Comparison of ENCODE assay signal across 22 cellular contexts in genomic region chr14:64946310-64947045, GRCh38. TPM values are rescaled to one million over a fixed set of nuclear protein-coding genes. Genes with fewer than 3 reads are reported as not detected.
A peak's percentile ranks its signal among the peaks of the same experiment; 100 is the strongest.
DNase-seq lines count a peak whose midpoint lies in the region; ATAC-seq and TF ChIP-seq lines count a peak whose summit lies in the region.
"Had no signal": no experiment of that assay in that cellular context is flagged by ENCODE, and none has a peak within 500 bp of the region (broad histone marks: within the 10 kb centered on the region; RNA-seq: fewer than 3 reads in every experiment).

No MANE protein-coding gene starts in this region.

- peaks cover 24% of the 10 kb centered on the region for H3K4me1 Mint-ChIP-seq in activated T-cell treated with anti-CD3 and anti-CD28 coated beads, Interleukin-2, amount 50 U/mL, for 24 hours (ENCODE audit: low read depth)
- peaks cover 13% of the 10 kb centered on the region for H3K4me1 Mint-ChIP-seq in endodermal cell
- H3K4me1 Mint-ChIP-seq in type B pancreatic cell (ENCODE audit: unreplicated experiment) = peaks cover 12% of the 10 kb centered on the region

- H3K4me1 ChIP-seq in endodermal cell (ENCODE audit: control insufficient read depth, insufficient read depth, low read length) = peaks cover 3% of the 10 kb centered on the region
- H3K4me1 ChIP-seq: SJSA1 had no signal

- no peak overlapping the region for H3K27ac ChIP-seq in endodermal cell (ENCODE audit: low read depth, low read length)
- H3K27ac ChIP-seq: A549, HL-60, RWPE1, SJSA1 had no signal

- DNase-seq in activated T-cell treated with anti-CD3 and anti-CD28 coated beads, Interleukin-2, amount 50 U/mL, for 24 hours = peak; percentile 11
- no peak for DNase-seq in activated T-cell treated with anti-CD3 and anti-CD28 coated beads, Interleukin-2, amount 50 U/mL, for 1 hour
- DNase-seq in EH (ENCODE audit: low read depth) (peak; percentile 9), endodermal cell (peak; percentile 29), type B pancreatic cell (ENCODE audit: extremely low spot score, unreplicated experiment) (no peak), SIG-M5 treated with dmso at 0.1 percent for 504 hours (lab: John Stamatoyannopoulos, UW; ENCODE audit: unreplicated experiment) (no peak)
- DNase-seq: Caco-2, DMS53, HCEC 1CT, MV-4-11, NCI-H1417, NCI-H187 treated with DMSO at 0.1 percent for 48 hours, NCI-H774 had no signal

- no peak overlapping the region for H3K9ac ChIP-seq in endodermal cell (ENCODE audit: extremely low read depth, low read length, poor library complexity, severe bottlenecking)

- H3K27ac Mint-ChIP-seq in activated T-cell treated with anti-CD3 and anti-CD28 coated beads, Interleukin-2, amount 50 U/mL, for 24 hours = no peak overlapping the region
- H3K27ac Mint-ChIP-seq in endodermal cell (peak overlapping the region; percentile 9), type B pancreatic cell (peak overlapping the region; percentile 1)
- H3K27ac Mint-ChIP-seq: CD14-positive monocyte had no signal

- ATAC-seq in HG03439 (IDR thresholded peaks at IDR 0.05; ENCODE audit: unreplicated experiment) = no peak
- no peak for ATAC-seq in HG02981 (IDR thresholded peaks at IDR 0.05; ENCODE audit: unreplicated experiment)
- ATAC-seq: A549 had no signal

- 79 to 89% methylated on average over 5 to 6 of the region's 6 CpGs for WGBS in endodermal cell (ENCODE audit: insufficient coverage in 1 of 2, insufficient read length in 1 of 2), 2 experiments

- no peak overlapping the region for H3K4me3 ChIP-seq in endodermal cell (ENCODE audit: low read length)
- H3K4me3 ChIP-seq: A549, SJSA1 had no signal

- no peaks in the 10 kb centered on the region for H3K27me3 ChIP-seq in endodermal cell (ENCODE audit: control insufficient read depth, insufficient read depth, low read length, poor library complexity, severe bottlenecking)
- H3K27me3 ChIP-seq: SJSA1 had no signal

- H3K36me3 ChIP-seq in endodermal cell (ENCODE audit: control insufficient read depth, insufficient read depth, low read length) = peaks cover 25% of the 10 kb centered on the region
- H3K36me3 ChIP-seq: SJSA1 had no signal

- no peaks in the 10 kb centered on the region for H3K9me3 Mint-ChIP-seq in activated T-cell treated with anti-CD3 and anti-CD28 coated beads, Interleukin-2, amount 50 U/mL, for 24 hours
- H3K9me3 Mint-ChIP-seq in endodermal cell (no peaks in the 10 kb centered on the region), type B pancreatic cell (no peaks in the 10 kb centered on the region)
- H3K9me3 Mint-ChIP-seq: CD14-positive monocyte, IgD-negative memory B cell had no signal

- no peak overlapping the region for H3K4me3 Mint-ChIP-seq in activated T-cell treated with anti-CD3 and anti-CD28 coated beads, Interleukin-2, amount 50 U/mL, for 24 hours
- H3K4me3 Mint-ChIP-seq in endodermal cell (no peak overlapping the region), type B pancreatic cell (no peak overlapping the region)
- H3K4me3 Mint-ChIP-seq: CD14-positive monocyte, IgD-negative memory B cell had no signal

- H3K27me3 Mint-ChIP-seq in activated T-cell treated with anti-CD3 and anti-CD28 coated beads, Interleukin-2, amount 50 U/mL, for 24 hours = no peaks in the 10 kb centered on the region
- H3K27me3 Mint-ChIP-seq in endodermal cell (ENCODE audit: insufficient read depth) (no peaks in the 10 kb centered on the region), type B pancreatic cell (no peaks in the 10 kb centered on the region)
- H3K27me3 Mint-ChIP-seq: IgD-negative memory B cell had no signal

- no peak for TF ChIP-seq CTCF in endodermal cell (conservative IDR thresholded peaks at IDR 0.05)
- no peak for TF ChIP-seq CTCF in type B pancreatic cell (conservative IDR thresholded peaks at IDR 0.05)

- no peaks in the 10 kb centered on the region for H3K9me3 ChIP-seq in endodermal cell (ENCODE audit: control insufficient read depth, low read length)
- H3K9me3 ChIP-seq: A549, Caco-2, SJSA1 had no signal

- peaks cover 89% of the 10 kb centered on the region for H3K36me3 Mint-ChIP-seq in activated T-cell treated with anti-CD3 and anti-CD28 coated beads, Interleukin-2, amount 50 U/mL, for 24 hours (ENCODE audit: low read depth)
- peaks cover 57% of the 10 kb centered on the region for H3K36me3 Mint-ChIP-seq in endodermal cell (ENCODE audit: low read depth)
- H3K36me3 Mint-ChIP-seq in type B pancreatic cell = peaks cover 27% of the 10 kb centered on the region

RNA-seq across cellular contexts. Expression of gene GPX2, which starts 3.9 kb away (rescaled TPM):
- total RNA-seq in endodermal cell (1 to 10 TPM; 2.6 to 3.7 TPM), type B pancreatic cell (ENCODE audit: low replicate concordance) (39.2 and 69.7 TPM in 2 replicates)
- polyA plus RNA-seq in endodermal cell (2013, experiment 1 of 2) = 0.78 TPM
- polyA plus RNA-seq in endodermal cell (2013, experiment 2 of 2) = 1.3 TPM
- total RNA-seq: NCI-H460, SJSA1 had no signal
- polyA plus RNA-seq: CD14-positive monocyte, IgD-negative memory B cell had no signal

RNA-seq across cellular contexts. Expression of gene RAB15, which starts 25.7 kb away (rescaled TPM):
- total RNA-seq in endodermal cell (10 to 100 TPM; 48.7 to 77.2 TPM), type B pancreatic cell (ENCODE audit: low replicate concordance) (31.4 and 55.6 TPM in 2 replicates)
- polyA plus RNA-seq in endodermal cell (2013, experiment 1 of 2) = 27.7 TPM
- 24.4 TPM for polyA plus RNA-seq in endodermal cell (2013, experiment 2 of 2)

RNA-seq across cellular contexts. Expression of gene CHURC1, which starts 32.2 kb away (rescaled TPM):
- total RNA-seq in endodermal cell = 10 to 100 TPM; 56.7 to 63.2 TPM
- 48.4 TPM for polyA plus RNA-seq in endodermal cell (2013, experiment 1 of 2)
- polyA plus RNA-seq in endodermal cell (2013, experiment 2 of 2) = 36.6 TPM
- 40.0 and 45.3 TPM in 2 replicates for total RNA-seq in type B pancreatic cell (ENCODE audit: low replicate concordance)

RNA-seq across cellular contexts. Expression of gene FNTB, which starts 40.2 kb away (rescaled TPM):
- total RNA-seq in endodermal cell (10 to 100 TPM; 17.2 to 21.3 TPM), type B pancreatic cell (ENCODE audit: low replicate concordance) (30.1 and 31.2 TPM in 2 replicates)
- polyA plus RNA-seq in endodermal cell (2013, experiment 1 of 2) = 18.8 TPM
- 22.1 TPM for polyA plus RNA-seq in endodermal cell (2013, experiment 2 of 2)

Comparison
In these comparisons a context has a peak if more than half of its experiments do, and no peak if none do; other contexts are left out.
1. DNase-seq: peak in activated T-cell treated with anti-CD3 and anti-CD28 coated beads, Interleukin-2, amount 50 U/mL, for 24 hours (single experiment), EH (single experiment) and endodermal cell (single experiment); none in activated T-cell treated with anti-CD3 and anti-CD28 coated beads, Interleukin-2, amount 50 U/mL, for 1 hour (single experiment), type B pancreatic cell (single experiment) and SIG-M5 treated with dmso at 0.1 percent for 504 hours (single experiment).